In genomic region chr2:165584126-165584525, GRCh38 we compare ENCODE assay signal across 19 cellular contexts.
DNase-seq lines count a peak whose midpoint lies in the region; TF ChIP-seq lines count a peak whose summit lies in the region.
"Had no signal": no experiment of that assay in that cellular context is flagged by ENCODE, and none has a peak within 500 bp of the region (broad histone marks: within the 10 kb centered on the region; RNA-seq: fewer than 3 reads in every experiment).

No MANE protein-coding gene starts in this region.

- H3K9me3 Mint-ChIP-seq in progenitor cell of endocrine pancreas (ENCODE audit: low read depth), result no peaks in the 10 kb centered on the region
- no peaks in the 10 kb centered on the region for H3K9me3 Mint-ChIP-seq in immature natural killer cell
- H3K9me3 Mint-ChIP-seq: H9, IgD-negative memory B cell had no signal

- H3K27ac Mint-ChIP-seq in progenitor cell of endocrine pancreas, result peak overlapping the region; percentile 45
- no peak overlapping the region for H3K27ac Mint-ChIP-seq in immature natural killer cell
- H3K27ac Mint-ChIP-seq: CD14-positive monocyte, IgD-negative memory B cell had no signal

- POLR2A ChIA-PET in OCI-LY7 (lab: Charles Lee), result interaction anchor here (0.6 to 2.7 kb wide), 9 partner anchors 9 to 357 kb away, joined by 3 to 22 read pairs (median 4); no protein-coding TSS in a partner anchor

- H3K36me3 Mint-ChIP-seq in progenitor cell of endocrine pancreas (ENCODE audit: insufficient read depth) (no peaks in the 10 kb centered on the region), immature natural killer cell (no peaks in the 10 kb centered on the region)
- H3K36me3 Mint-ChIP-seq: CD14-positive monocyte had no signal

- H3K4me1 Mint-ChIP-seq in progenitor cell of endocrine pancreas (ENCODE audit: low read depth) (peaks cover 7% of the 10 kb centered on the region), immature natural killer cell (no peaks in the 10 kb centered on the region)

- no peaks in the 10 kb centered on the region for H4K20me1 ChIP-seq in OCI-LY7 (ENCODE audit: insufficient read depth, low read length)

- no peak overlapping the region for H3K4me3 ChIP-seq in OCI-LY7 (ENCODE audit: low read depth, low read length, poor library complexity, severe bottlenecking)
- no peak overlapping the region for H3K4me3 ChIP-seq in fibroblast of villous mesenchyme (ENCODE audit: low read depth, low read length)
- H3K4me3 ChIP-seq: GM12878, SJCRH30 had no signal

- no peaks in the 10 kb centered on the region for H3K9me2 ChIP-seq in OCI-LY7 (ENCODE audit: insufficient read depth, low read length)

- peaks cover 59% of the 10 kb centered on the region for H3K4me1 ChIP-seq in OCI-LY7 (ENCODE audit: insufficient read depth, low read length, poor library complexity, severe bottlenecking)
- H3K4me1 ChIP-seq: SJCRH30 had no signal

- H3K79me2 ChIP-seq in OCI-LY7 (ENCODE audit: insufficient read depth, low read depth, low read length), result no peaks in the 10 kb centered on the region

- H3K9me3 ChIP-seq in OCI-LY7 (ENCODE audit: low read length), result peaks cover 8% of the 10 kb centered on the region; the same call in 1 of the 2 replicates
- H3K9me3 ChIP-seq: SJCRH30 had no signal

- TF ChIP-seq CTCF in OCI-LY7 (conservative IDR thresholded peaks at IDR 0.05; ENCODE audit: low read length), result no peak
- TF ChIP-seq CTCF in fibroblast of villous mesenchyme (IDR thresholded peaks at IDR 0.05; ENCODE audit: insufficient read depth, low read depth, low read length), result no peak
- no peak for TF ChIP-seq CTCF in progenitor cell of endocrine pancreas (IDR thresholded peaks at IDR 0.05; ENCODE audit: unreplicated experiment)

- H3K4me3 Mint-ChIP-seq in progenitor cell of endocrine pancreas (ENCODE audit: low read depth) (no peak overlapping the region), immature natural killer cell (no peak overlapping the region)
- H3K4me3 Mint-ChIP-seq: CD14-positive monocyte, H9, IgD-negative memory B cell had no signal

- H3K27ac ChIP-seq in OCI-LY7 (ENCODE audit: low read depth, low read length, poor library complexity, severe bottlenecking), result no peak overlapping the region
- H3K27ac ChIP-seq: SJCRH30 had no signal

- intact Hi-C loops in OCI-LY7 (cut with micrococcal nuclease; ENCODE audit: unreplicated experiment), result loop anchor here (5.0 to 10.0 kb wide), 2 partner anchors 91 to 113 kb away; no protein-coding TSS in a partner anchor

- peak overlapping the region; percentile 23 for H2AFZ ChIP-seq in OCI-LY7 (ENCODE audit: low read length)

- peak overlapping the region; percentile 18; the same call in 1 of the 2 replicates for H3K4me2 ChIP-seq in OCI-LY7 (ENCODE audit: low read length)

- DNase-seq in ELF-1 (ENCODE audit: low read depth, low spot score), result peak; percentile 93
- no peak for DNase-seq in OCI-LY7 (ENCODE audit: low spot score)
- DNase-seq in fibroblast of villous mesenchyme (ENCODE audit: low read depth), result peak; percentile 28
- DNase-seq in progenitor cell of endocrine pancreas (ENCODE audit: low spot score, unreplicated experiment), result no peak
- DNase-seq in iPS-NIHi11 (ENCODE audit: low spot score), result no peak
- no peak for DNase-seq in immature natural killer cell
- DNase-seq in middle frontal gyrus (ENCODE audit: extremely low spot score, low spot score), result no peak
- DNase-seq: DMS 273 treated with DMSO at 0.1 percent for 48 hours, H9, MM.1S, NCI-H1092, NCI-H146, NCI-H2029 treated with DMSO at 0.1 percent for 48 hours, NCI-H2227 treated with DMSO at 0.1 percent for 48 hours, NCI-H510A treated with DMSO at 0.1 percent for 48 hours, SJCRH30 had no signal

- BruUV-seq in OCI-LY7 (replicated peaks; lab: Mats Ljungman, UMichigan), result no TSS peak

- CTCF ChIA-PET in OCI-LY7 (lab: Charles Lee; ENCODE audit: unreplicated experiment), result interaction anchor here (1.9 kb wide), 1 partner anchor 10 kb away, joined by 4 read pairs; no protein-coding TSS in a partner anchor

- H3K27me3 Mint-ChIP-seq in progenitor cell of endocrine pancreas (no peaks in the 10 kb centered on the region), immature natural killer cell (ENCODE audit: low read depth in 3 of 3) (peaks cover 1 to 2% (median 2%) of the 10 kb centered on the region in 3 donors)

- H3K36me3 ChIP-seq in OCI-LY7 (ENCODE audit: insufficient read depth, low read length), result no peaks in the 10 kb centered on the region
- H3K36me3 ChIP-seq: SJCRH30 had no signal

Comparison
In these comparisons a context has a peak if more than half of its experiments do, and no peak if none do; other contexts are left out.
1. DNase-seq: peak in ELF-1 (single experiment) and fibroblast of villous mesenchyme (single experiment); none in OCI-LY7 (single experiment), progenitor cell of endocrine pancreas (single experiment), iPS-NIHi11 (single experiment), immature natural killer cell (0 of 3) and middle frontal gyrus (single experiment).